Comparison of ENCODE assay signal across 12 cellular contexts in the genomic region with DNA sequence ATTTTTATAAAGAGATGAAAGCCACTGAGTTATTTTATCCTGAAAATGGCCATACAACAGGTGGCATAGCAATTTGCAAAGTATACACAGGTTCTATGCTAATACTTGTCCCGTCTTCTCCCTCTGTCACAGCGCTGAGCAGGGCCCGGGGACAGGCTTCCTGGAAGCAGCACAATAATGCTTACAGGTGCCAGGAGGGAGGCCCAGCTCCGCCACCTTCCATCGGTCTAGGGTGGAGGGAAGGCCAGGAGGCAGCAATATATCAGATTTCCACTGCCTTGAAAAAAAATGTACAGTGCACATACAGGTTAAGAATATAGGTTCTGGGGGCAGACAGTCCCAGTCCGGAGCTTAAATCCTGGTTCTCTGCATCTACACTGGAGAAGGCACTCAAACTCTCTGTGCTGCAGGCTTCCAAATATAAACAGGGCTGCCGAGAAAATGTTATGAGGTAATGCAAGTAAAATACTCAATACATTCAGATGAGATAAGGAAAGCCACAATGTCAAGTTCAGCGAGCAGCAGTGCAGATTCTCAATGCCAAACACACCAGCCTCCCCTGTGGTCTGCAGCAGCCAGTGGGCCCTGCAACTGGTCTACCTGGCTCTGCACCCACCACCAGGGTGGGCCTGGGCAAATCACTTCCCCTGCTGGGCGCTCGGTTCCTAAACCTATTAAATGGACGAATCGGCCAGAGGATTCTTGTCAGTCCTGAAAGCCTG.
A peak's percentile ranks its signal among the peaks of the same experiment; 100 is the strongest.
DNase-seq lines count a peak whose midpoint lies in the region; ATAC-seq, FAIRE-seq and TF ChIP-seq lines count a peak whose summit lies in the region.
"Had no signal": no experiment of that assay in that cellular context is flagged by ENCODE, and none has a peak within 500 bp of the region (broad histone marks: within the 10 kb centered on the region; RNA-seq: fewer than 3 reads in every experiment).

No MANE protein-coding gene starts in this region.

- 76% methylated on average over 9 of the region's 12 CpGs for WGBS in right lobe of liver (ENCODE audit: insufficient coverage, low coverage, low lambda C conversion rate, missing lambda C conversion rate)
- WGBS in HepG2 (ENCODE audit: low lambda C conversion rate): 90% methylated on average over 11 of the region's 12 CpGs

- intact Hi-C loops in right lobe of liver (cut with DNase I) (no loop called here), HepG2 (cut with micrococcal nuclease; ENCODE audit: unreplicated experiment) (no loop called here), upper lobe of right lung (cut with DNase I) (no loop called here)

- no TSS peak for BruUV-seq in HepG2 (replicated peaks; lab: Mats Ljungman, UMichigan)

- H3K4me3 ChIP-seq in right lobe of liver (no peak overlapping the region), HepG2 (replicated peaks in 1 of 3; ENCODE audit: insufficient read depth in 1 of 3, low read depth in 2 of 3, low read length in 3 of 3) (no peak overlapping the region), upper lobe of right lung (no peak overlapping the region)
- H3K4me3 ChIP-seq: vagina had no signal

- no peaks in the 10 kb centered on the region for H3K79me2 ChIP-seq in HepG2 (ENCODE audit: insufficient read depth, low read length)

- in situ Hi-C loops in HepG2 (cut with HindIII; ENCODE audit: extremely low pct_ligation_motif_present, low pct_unique_long_range_greater_than_20kb): no loop called here

- H3K4me2 ChIP-seq in HepG2 (ENCODE audit: low read depth, low read length): no peak overlapping the region

- TF ChIP-seq POLR2A in right lobe of liver (IDR thresholded peaks at IDR 0.05): no peak
- TF ChIP-seq POLR2A in HepG2 (IDR thresholded peaks at IDR 0.05; ENCODE audit: insufficient read depth in 1 of 2, low read depth in 2 of 2, low read length in 2 of 2): no peak

- ATAC-seq in right lobe of liver: no peak
- ATAC-seq in HepG2: no peak
- peak; percentile 5 for ATAC-seq in upper lobe of right lung
- ATAC-seq in GM19452 (IDR thresholded peaks at IDR 0.05; ENCODE audit: unreplicated experiment): no peak

- DNase-seq in right lobe of liver: peak in 2 of 3 donors; percentile 11 to 38
- DNase-seq in HepG2 (ENCODE audit: low spot score): no peak
- DNase-seq in astrocyte of the hippocampus (ENCODE audit: low read depth, low spot score): peak; percentile 69
- peak; percentile 67 for DNase-seq in iris pigment epithelial cell (ENCODE audit: low read depth)
- DNase-seq in upper lobe of right lung: no peak
- no peak for DNase-seq in hypothalamus (lab: John Stamatoyannopoulos, UW)
- DNase-seq in SW 1271 (lab: John Stamatoyannopoulos, UW): no peak
- DNase-seq: activated CD4-positive, alpha-beta T cell treated with anti-CD3 and anti-CD28 coated beads, Interleukin-2, amount 50 U/mL, for 4 hours; activated naive CD4-positive, alpha-beta T cell treated with anti-CD3 and anti-CD28 coated beads, Interleukin-2, amount 10 ng/mL, durations not matched to agents 7 days and 5 days had no signal

- TF ChIP-seq EP300 in HepG2 (IDR thresholded peaks at IDR 0.05; ENCODE audit: low read depth in 2 of 2, low read length in 2 of 2) (no peak), HepG2 (CRISPR knock-in tag; IDR thresholded peaks at IDR 0.05; ENCODE audit: borderline replicate concordance) (no peak)

- FAIRE-seq in HepG2 (lab: Jason Lieb, UNC): no peak

- H3K9me3 ChIP-seq in right lobe of liver (no peaks in the 10 kb centered on the region), HepG2 (ENCODE audit: low read length) (no peaks in the 10 kb centered on the region), upper lobe of right lung (no peaks in the 10 kb centered on the region)
- H3K9me3 ChIP-seq: vagina had no signal

- H3K36me3 ChIP-seq in right lobe of liver: no peaks in the 10 kb centered on the region
- H3K36me3 ChIP-seq in HepG2 (replicated peaks in 1 of 2; ENCODE audit: control insufficient read depth in 1 of 2, insufficient read depth in 2 of 2, low read length in 2 of 2): no peaks in the 10 kb centered on the region; a peak in 1 of 5 replicates
- H3K36me3 ChIP-seq in upper lobe of right lung: no peaks in the 10 kb centered on the region
- H3K36me3 ChIP-seq: vagina had no signal

- H4K20me1 ChIP-seq in HepG2 (ENCODE audit: insufficient read depth, low read length): no peaks in the 10 kb centered on the region

- TF ChIP-seq RAD21 in HepG2 (CRISPR knock-in tag; IDR thresholded peaks at IDR 0.05): no peak

- POLR2A ChIA-PET in HepG2 (lab: Yijun Ruan, JAX): no interaction called here

- TF ChIP-seq CTCF in right lobe of liver (IDR thresholded peaks at IDR 0.05) (no peak), HepG2 (CRISPR knock-in tag; IDR thresholded peaks at IDR 0.05) (no peak), upper lobe of right lung (IDR thresholded peaks at IDR 0.05) (no peak)

- H3K4me1 ChIP-seq in right lobe of liver (no peaks in the 10 kb centered on the region), HepG2 (ENCODE audit: insufficient read depth, low read length) (no peaks in the 10 kb centered on the region), upper lobe of right lung (peaks cover 17% of the 10 kb centered on the region)

- no peak overlapping the region for H3K9ac ChIP-seq in HepG2 (ENCODE audit: insufficient read depth, low read depth, low read length)

- no peak overlapping the region for H2AFZ ChIP-seq in HepG2 (ENCODE audit: low read length)

- CTCF ChIA-PET in HepG2 (lab: Yijun Ruan, JAX; ENCODE audit: low intra/inter-chr PET ratio, low total read pairs): no interaction called here

- no peak overlapping the region for H3K27ac ChIP-seq in right lobe of liver
- H3K27ac ChIP-seq in HepG2 (ENCODE audit: extremely low read length, insufficient read depth, low read length): no peak overlapping the region
- H3K27ac ChIP-seq in upper lobe of right lung: peak overlapping the region; percentile 24
- H3K27ac ChIP-seq: HL-60, vagina had no signal

- no peaks in the 10 kb centered on the region for H3K27me3 ChIP-seq in right lobe of liver
- H3K27me3 ChIP-seq in HepG2 (ENCODE audit: control insufficient read depth in 1 of 2, insufficient read depth in 2 of 2, low read length in 2 of 2): no peaks in the 10 kb centered on the region
- H3K27me3 ChIP-seq in upper lobe of right lung: no peaks in the 10 kb centered on the region
- H3K27me3 ChIP-seq: vagina had no signal

TF ChIP-seq in HepG2, 621 proteins besides CTCF, POLR2A, EP300 and RAD21:
- TF ChIP-seq CBX1 (IDR thresholded peaks at IDR 0.05; ENCODE audit: low read depth): no peak
- no peak for TF ChIP-seq ZMYM2 (CRISPR knock-in tag; IDR thresholded peaks at IDR 0.05)
- no peak for TF ChIP-seq ERF (CRISPR knock-in tag; IDR thresholded peaks at IDR 0.05)
- TF ChIP-seq ZNF331 (CRISPR knock-in tag; IDR thresholded peaks at IDR 0.05): no peak
- no peak for TF ChIP-seq TCF7 (IDR thresholded peaks at IDR 0.05; ENCODE audit: low read depth)
- no peak for TF ChIP-seq CREB3 (CRISPR knock-in tag; IDR thresholded peaks at IDR 0.05)
- TF ChIP-seq PAX8 (CRISPR knock-in tag; IDR thresholded peaks at IDR 0.05; ENCODE audit: borderline replicate concordance): no peak
- TF ChIP-seq ZNF607 (CRISPR knock-in tag; IDR thresholded peaks at IDR 0.05; ENCODE audit: borderline replicate concordance): no peak
TF ChIP-seq in HepG2: peak in this region for 0.

Comparison
In these comparisons a context has a peak if more than half of its experiments do, and no peak if none do; other contexts are left out.
1. DNase-seq: peak in right lobe of liver (2 of 3), astrocyte of the hippocampus (single experiment) and iris pigment epithelial cell (single experiment); none in HepG2 (single experiment), upper lobe of right lung (single experiment), hypothalamus (0 of 51) and SW 1271 (0 of 2).